In the genomic region with DNA sequence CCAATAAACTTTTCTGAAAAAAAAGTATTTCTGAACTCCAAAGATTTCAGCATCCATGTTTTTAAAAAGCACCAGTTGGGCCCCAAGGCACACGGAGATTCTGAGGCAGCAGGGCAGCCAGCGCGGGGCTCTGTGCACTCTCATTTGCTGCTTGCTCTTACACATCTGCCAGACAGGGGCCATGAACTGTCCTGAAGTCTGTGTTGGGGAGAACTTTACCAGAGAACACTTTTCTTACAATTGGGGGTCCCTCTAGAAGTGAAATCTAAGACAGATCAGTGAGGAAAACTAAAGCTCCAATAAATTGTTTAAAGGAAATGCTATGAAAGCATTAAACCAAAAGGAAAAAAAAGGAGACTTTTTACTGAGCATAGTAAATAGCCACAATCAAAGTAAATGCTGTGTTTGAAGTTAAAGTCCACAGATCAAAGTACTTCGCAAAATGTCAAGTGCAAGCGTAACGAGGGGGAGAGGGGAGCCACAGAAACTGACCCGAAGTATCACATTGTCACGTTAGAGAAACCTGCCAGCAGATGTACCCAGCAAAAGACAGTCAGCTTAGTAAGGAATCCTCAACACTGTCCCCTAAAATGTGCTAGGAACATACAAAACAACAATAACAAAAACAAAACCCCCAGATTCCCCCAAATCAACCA, we compare ENCODE assay signal across 1 cellular context.
TF ChIP-seq lines count a peak whose summit lies in the region.

No MANE protein-coding gene starts in this region.

TF ChIP-seq in HepG2, 621 proteins besides CTCF, POLR2A, EP300 and RAD21 (continued from another document and continues in another):
- TF ChIP-seq ZNF572 (CRISPR knock-in tag; IDR thresholded peaks at IDR 0.05) (no peak), CREM (IDR thresholded peaks at IDR 0.05) (peak; percentile 87), CREM (CRISPR knock-in tag; IDR thresholded peaks at IDR 0.05) (no peak), ZNF841 (CRISPR knock-in tag; IDR thresholded peaks at IDR 0.05; ENCODE audit: borderline replicate concordance) (no peak), ZSCAN29 (CRISPR knock-in tag; conservative IDR thresholded peaks at IDR 0.05) (no peak; the same call in 1 of the 2 replicates), REXO4 (CRISPR knock-in tag; IDR thresholded peaks at IDR 0.05; ENCODE audit: borderline replicate concordance) (no peak), ZSCAN22 (CRISPR knock-in tag; IDR thresholded peaks at IDR 0.05) (no peak), NCOR1 (IDR thresholded peaks at IDR 0.05; ENCODE audit: borderline replicate concordance, low read length) (peak; percentile 98), STAT5B (CRISPR knock-in tag; IDR thresholded peaks at IDR 0.05) (no peak), NFIC (IDR thresholded peaks at IDR 0.05; ENCODE audit: low read length) (peak; percentile 89), ADNP (CRISPR knock-in tag; IDR thresholded peaks at IDR 0.05) (no peak), ZNF296 (CRISPR knock-in tag; conservative IDR thresholded peaks at IDR 0.05) (no peak), ZSCAN25 (CRISPR knock-in tag; IDR thresholded peaks at IDR 0.05) (0 out of 2 replicates have a peak, but pooled peaks have one; percentile 33), ZFP90 (CRISPR knock-in tag; IDR thresholded peaks at IDR 0.05; ENCODE audit: borderline replicate concordance) (no peak), NCOA2 (CRISPR knock-in tag; IDR thresholded peaks at IDR 0.05) (peak; percentile 78), MBD4 (IDR thresholded peaks at IDR 0.05; ENCODE audit: borderline replicate concordance, low read length) (0 out of 2 replicates have a peak, but pooled peaks have one; percentile 20), ETV5 (CRISPR knock-in tag; IDR thresholded peaks at IDR 0.05; ENCODE audit: borderline replicate concordance) (0 out of 2 replicates have a peak, but pooled peaks have one; percentile 16), ZNF546 (CRISPR knock-in tag; conservative IDR thresholded peaks at IDR 0.05) (no peak), PAF1 (CRISPR knock-in tag; IDR thresholded peaks at IDR 0.05) (no peak), ZNF460 (CRISPR knock-in tag; IDR thresholded peaks at IDR 0.05; ENCODE audit: borderline replicate concordance) (no peak), ZNF614 (CRISPR knock-in tag; IDR thresholded peaks at IDR 0.05; ENCODE audit: borderline replicate concordance) (no peak), ZNF562 (CRISPR knock-in tag; IDR thresholded peaks at IDR 0.05; ENCODE audit: borderline replicate concordance) (no peak), THYN1 (CRISPR knock-in tag; IDR thresholded peaks at IDR 0.05; ENCODE audit: borderline replicate concordance, low read depth) (no peak), CREBL2 (CRISPR knock-in tag; IDR thresholded peaks at IDR 0.05; ENCODE audit: borderline replicate concordance) (no peak), TRIM24 (CRISPR knock-in tag; IDR thresholded peaks at IDR 0.05) (no peak), ZKSCAN8 (CRISPR knock-in tag; IDR thresholded peaks at IDR 0.05; ENCODE audit: borderline replicate concordance) (peak; percentile 52; the same call in 1 of the 2 replicates), SKI (IDR thresholded peaks at IDR 0.05; ENCODE audit: partially characterized antibody) (no peak), DR1 (CRISPR knock-in tag; IDR thresholded peaks at IDR 0.05) (no peak), CENPT (CRISPR knock-in tag; IDR thresholded peaks at IDR 0.05; ENCODE audit: low read depth) (no peak), RBFOX2 (IDR thresholded peaks at IDR 0.05; ENCODE audit: low read depth, low read length) (0 out of 2 replicates have a peak, but pooled peaks have one; percentile 41), TFDP1 (CRISPR knock-in tag; IDR thresholded peaks at IDR 0.05; ENCODE audit: borderline replicate concordance) (no peak), MZF1 (CRISPR knock-in tag; IDR thresholded peaks at IDR 0.05; ENCODE audit: borderline replicate concordance) (no peak), JARID2 (CRISPR knock-in tag; IDR thresholded peaks at IDR 0.05; ENCODE audit: insufficient replicate concordance) (no peak), ZNF792 (CRISPR knock-in tag; IDR thresholded peaks at IDR 0.05) (no peak), ZNF720 (CRISPR knock-in tag; IDR thresholded peaks at IDR 0.05) (no peak), RORA (CRISPR knock-in tag; IDR thresholded peaks at IDR 0.05) (no peak), NBN (conservative IDR thresholded peaks at IDR 0.05) (no peak)
- TF ChIP-seq, protein P1, sequence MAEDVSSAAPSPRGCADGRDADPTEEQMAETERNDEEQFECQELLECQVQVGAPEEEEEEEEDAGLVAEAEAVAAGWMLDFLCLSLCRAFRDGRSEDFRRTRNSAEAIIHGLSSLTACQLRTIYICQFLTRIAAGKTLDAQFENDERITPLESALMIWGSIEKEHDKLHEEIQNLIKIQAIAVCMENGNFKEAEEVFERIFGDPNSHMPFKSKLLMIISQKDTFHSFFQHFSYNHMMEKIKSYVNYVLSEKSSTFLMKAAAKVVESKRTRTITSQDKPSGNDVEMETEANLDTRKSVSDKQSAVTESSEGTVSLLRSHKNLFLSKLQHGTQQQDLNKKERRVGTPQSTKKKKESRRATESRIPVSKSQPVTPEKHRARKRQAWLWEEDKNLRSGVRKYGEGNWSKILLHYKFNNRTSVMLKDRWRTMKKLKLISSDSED (CRISPR knock-in tag; IDR thresholded peaks at IDR 0.05), result no peak
- TF ChIP-seq, protein P2, sequence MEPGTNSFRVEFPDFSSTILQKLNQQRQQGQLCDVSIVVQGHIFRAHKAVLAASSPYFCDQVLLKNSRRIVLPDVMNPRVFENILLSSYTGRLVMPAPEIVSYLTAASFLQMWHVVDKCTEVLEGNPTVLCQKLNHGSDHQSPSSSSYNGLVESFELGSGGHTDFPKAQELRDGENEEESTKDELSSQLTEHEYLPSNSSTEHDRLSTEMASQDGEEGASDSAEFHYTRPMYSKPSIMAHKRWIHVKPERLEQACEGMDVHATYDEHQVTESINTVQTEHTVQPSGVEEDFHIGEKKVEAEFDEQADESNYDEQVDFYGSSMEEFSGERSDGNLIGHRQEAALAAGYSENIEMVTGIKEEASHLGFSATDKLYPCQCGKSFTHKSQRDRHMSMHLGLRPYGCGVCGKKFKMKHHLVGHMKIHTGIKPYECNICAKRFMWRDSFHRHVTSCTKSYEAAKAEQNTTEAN (CRISPR knock-in tag; conservative IDR thresholded peaks at IDR 0.05), result peak; percentile 57; the same call in 1 of the 2 replicates
- TF ChIP-seq, protein P3, sequence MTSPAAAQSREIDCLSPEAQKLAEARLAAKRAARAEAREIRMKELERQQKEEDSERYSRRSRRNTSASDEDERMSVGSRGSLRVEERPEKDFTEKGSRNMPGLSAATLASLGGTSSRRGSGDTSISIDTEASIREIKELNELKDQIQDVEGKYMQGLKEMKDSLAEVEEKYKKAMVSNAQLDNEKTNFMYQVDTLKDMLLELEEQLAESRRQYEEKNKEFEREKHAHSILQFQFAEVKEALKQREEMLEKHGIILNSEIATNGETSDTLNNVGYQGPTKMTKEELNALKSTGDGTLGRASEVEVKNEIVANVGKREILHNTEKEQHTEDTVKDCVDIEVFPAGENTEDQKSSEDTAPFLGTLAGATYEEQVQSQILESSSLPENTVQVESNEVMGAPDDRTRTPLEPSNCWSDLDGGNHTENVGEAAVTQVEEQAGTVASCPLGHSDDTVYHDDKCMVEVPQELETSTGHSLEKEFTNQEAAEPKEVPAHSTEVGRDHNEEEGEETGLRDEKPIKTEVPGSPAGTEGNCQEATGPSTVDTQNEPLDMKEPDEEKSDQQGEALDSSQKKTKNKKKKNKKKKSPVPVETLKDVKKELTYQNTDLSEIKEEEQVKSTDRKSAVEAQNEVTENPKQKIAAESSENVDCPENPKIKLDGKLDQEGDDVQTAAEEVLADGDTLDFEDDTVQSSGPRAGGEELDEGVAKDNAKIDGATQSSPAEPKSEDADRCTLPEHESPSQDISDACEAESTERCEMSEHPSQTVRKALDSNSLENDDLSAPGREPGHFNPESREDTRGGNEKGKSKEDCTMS (CRISPR knock-in tag; conservative IDR thresholded peaks at IDR 0.05), result no peak
- TF ChIP-seq, protein P4, sequence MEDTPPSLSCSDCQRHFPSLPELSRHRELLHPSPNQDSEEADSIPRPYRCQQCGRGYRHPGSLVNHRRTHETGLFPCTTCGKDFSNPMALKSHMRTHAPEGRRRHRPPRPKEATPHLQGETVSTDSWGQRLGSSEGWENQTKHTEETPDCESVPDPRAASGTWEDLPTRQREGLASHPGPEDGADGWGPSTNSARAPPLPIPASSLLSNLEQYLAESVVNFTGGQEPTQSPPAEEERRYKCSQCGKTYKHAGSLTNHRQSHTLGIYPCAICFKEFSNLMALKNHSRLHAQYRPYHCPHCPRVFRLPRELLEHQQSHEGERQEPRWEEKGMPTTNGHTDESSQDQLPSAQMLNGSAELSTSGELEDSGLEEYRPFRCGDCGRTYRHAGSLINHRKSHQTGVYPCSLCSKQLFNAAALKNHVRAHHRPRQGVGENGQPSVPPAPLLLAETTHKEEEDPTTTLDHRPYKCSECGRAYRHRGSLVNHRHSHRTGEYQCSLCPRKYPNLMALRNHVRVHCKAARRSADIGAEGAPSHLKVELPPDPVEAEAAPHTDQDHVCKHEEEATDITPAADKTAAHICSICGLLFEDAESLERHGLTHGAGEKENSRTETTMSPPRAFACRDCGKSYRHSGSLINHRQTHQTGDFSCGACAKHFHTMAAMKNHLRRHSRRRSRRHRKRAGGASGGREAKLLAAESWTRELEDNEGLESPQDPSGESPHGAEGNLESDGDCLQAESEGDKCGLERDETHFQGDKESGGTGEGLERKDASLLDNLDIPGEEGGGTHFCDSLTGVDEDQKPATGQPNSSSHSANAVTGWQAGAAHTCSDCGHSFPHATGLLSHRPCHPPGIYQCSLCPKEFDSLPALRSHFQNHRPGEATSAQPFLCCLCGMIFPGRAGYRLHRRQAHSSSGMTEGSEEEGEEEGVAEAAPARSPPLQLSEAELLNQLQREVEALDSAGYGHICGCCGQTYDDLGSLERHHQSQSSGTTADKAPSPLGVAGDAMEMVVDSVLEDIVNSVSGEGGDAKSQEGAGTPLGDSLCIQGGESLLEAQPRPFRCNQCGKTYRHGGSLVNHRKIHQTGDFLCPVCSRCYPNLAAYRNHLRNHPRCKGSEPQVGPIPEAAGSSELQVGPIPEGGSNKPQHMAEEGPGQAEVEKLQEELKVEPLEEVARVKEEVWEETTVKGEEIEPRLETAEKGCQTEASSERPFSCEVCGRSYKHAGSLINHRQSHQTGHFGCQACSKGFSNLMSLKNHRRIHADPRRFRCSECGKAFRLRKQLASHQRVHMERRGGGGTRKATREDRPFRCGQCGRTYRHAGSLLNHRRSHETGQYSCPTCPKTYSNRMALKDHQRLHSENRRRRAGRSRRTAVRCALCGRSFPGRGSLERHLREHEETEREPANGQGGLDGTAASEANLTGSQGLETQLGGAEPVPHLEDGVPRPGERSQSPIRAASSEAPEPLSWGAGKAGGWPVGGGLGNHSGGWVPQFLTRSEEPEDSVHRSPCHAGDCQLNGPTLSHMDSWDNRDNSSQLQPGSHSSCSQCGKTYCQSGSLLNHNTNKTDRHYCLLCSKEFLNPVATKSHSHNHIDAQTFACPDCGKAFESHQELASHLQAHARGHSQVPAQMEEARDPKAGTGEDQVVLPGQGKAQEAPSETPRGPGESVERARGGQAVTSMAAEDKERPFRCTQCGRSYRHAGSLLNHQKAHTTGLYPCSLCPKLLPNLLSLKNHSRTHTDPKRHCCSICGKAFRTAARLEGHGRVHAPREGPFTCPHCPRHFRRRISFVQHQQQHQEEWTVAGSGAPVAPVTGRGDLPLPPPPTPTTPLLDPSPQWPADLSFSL (CRISPR knock-in tag; IDR thresholded peaks at IDR 0.05), result no peak
- TF ChIP-seq, protein P5, sequence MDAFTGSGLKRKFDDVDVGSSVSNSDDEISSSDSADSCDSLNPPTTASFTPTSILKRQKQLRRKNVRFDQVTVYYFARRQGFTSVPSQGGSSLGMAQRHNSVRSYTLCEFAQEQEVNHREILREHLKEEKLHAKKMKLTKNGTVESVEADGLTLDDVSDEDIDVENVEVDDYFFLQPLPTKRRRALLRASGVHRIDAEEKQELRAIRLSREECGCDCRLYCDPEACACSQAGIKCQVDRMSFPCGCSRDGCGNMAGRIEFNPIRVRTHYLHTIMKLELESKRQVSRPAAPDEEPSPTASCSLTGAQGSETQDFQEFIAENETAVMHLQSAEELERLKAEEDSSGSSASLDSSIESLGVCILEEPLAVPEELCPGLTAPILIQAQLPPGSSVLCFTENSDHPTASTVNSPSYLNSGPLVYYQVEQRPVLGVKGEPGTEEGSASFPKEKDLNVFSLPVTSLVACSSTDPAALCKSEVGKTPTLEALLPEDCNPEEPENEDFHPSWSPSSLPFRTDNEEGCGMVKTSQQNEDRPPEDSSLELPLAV (CRISPR knock-in tag; conservative IDR thresholded peaks at IDR 0.05; ENCODE audit: low read depth), result no peak
- TF ChIP-seq, protein P6, sequence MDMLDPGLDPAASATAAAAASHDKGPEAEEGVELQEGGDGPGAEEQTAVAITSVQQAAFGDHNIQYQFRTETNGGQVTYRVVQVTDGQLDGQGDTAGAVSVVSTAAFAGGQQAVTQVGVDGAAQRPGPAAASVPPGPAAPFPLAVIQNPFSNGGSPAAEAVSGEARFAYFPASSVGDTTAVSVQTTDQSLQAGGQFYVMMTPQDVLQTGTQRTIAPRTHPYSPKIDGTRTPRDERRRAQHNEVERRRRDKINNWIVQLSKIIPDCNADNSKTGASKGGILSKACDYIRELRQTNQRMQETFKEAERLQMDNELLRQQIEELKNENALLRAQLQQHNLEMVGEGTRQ (IDR thresholded peaks at IDR 0.05; ENCODE audit: low read depth, low read length), result no peak
- TF ChIP-seq, protein P6 (CRISPR knock-in tag; IDR thresholded peaks at IDR 0.05; ENCODE audit: borderline replicate concordance), result no peak
- TF ChIP-seq, protein P7, sequence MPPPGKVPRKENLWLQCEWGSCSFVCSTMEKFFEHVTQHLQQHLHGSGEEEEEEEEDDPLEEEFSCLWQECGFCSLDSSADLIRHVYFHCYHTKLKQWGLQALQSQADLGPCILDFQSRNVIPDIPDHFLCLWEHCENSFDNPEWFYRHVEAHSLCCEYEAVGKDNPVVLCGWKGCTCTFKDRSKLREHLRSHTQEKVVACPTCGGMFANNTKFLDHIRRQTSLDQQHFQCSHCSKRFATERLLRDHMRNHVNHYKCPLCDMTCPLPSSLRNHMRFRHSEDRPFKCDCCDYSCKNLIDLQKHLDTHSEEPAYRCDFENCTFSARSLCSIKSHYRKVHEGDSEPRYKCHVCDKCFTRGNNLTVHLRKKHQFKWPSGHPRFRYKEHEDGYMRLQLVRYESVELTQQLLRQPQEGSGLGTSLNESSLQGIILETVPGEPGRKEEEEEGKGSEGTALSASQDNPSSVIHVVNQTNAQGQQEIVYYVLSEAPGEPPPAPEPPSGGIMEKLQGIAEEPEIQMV (CRISPR knock-in tag; IDR thresholded peaks at IDR 0.05; ENCODE audit: low read depth), result no peak
